In the genomic region with DNA sequence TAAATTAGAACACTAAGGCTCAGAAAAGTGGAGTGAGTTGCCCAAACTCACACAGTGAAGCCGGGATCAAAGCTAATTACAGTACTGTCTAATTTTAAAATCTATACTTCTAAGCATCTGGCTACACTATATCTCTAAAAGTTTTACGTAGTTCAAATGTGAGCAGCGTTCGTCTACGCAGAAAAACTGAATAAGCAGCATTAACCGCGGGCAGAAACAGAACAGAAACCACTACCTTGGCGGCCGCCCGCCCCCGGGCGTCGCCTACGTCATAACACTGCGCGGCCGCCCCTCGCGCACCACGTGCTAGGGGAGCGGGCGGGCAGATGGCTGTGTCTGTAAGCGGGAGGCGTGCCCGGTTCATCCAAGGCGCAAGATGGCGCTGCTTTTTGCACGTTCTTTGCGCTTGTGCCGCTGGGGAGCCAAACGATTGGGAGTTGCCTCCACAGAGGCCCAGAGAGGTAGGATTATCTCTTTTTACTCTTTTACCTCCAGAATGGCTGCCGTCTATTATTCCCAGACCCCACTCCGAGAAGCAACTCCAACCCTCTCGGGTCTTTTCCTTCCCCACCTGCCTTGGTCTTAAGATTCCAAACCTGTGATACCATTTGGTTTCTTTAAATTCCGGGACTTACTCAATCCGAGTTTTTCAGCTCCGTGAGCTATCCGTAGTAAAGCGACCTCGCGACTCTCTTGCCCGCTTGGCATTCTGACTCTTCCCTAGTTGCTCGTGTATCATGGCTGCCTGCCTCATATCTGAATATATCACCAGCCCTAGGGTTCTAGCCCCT, we compare ENCODE assay signal across 8 cellular contexts. TPM values are rescaled to one million over a fixed set of nuclear protein-coding genes. Genes with fewer than 3 reads are reported as not detected.
DNase-seq lines count a peak whose midpoint lies in the region; ATAC-seq and TF ChIP-seq lines count a peak whose summit lies in the region.

SPRYD4 (plus strand) TSS at position 363 of the 791 bp plus-strand sequence; CDS start at position 377, 14 bp downstream.

- peak; percentile 89 for ATAC-seq in GM23338
- peak; percentile 98 for ATAC-seq in activated T-helper 17 cell treated with anti-CD3 and anti-CD28 coated beads, Interleukin-2, amount 50 U/mL, for 72 hours (replicated peaks)

- H3K27me3 Mint-ChIP-seq in GM23338 (ENCODE audit: insufficient read depth, low read depth, poor library complexity) = peaks cover 6% of the 10 kb centered on the region
- H3K27me3 Mint-ChIP-seq in activated T-helper 17 cell treated with anti-CD3 and anti-CD28 coated beads, Interleukin-2, amount 50 U/mL, for 72 hours = no peaks in the 10 kb centered on the region
- H3K27me3 Mint-ChIP-seq in nephron progenitor cell (ENCODE audit: low read depth, poor library complexity) = peaks cover 8% of the 10 kb centered on the region
- H3K27me3 Mint-ChIP-seq in stimulated activated naive CD8-positive, alpha-beta T cell treated with anti-CD3 and anti-CD28 coated beads, Interleukin-15, Interleukin-2, amounts not matched to agents 100 ng/mL and 50 ng/mL, for 24 hours = no peaks in the 10 kb centered on the region

- peak within 1 kb of the TSS; percentile 97 for H3K4me2 ChIP-seq in GM23338

- H3K4me1 Mint-ChIP-seq in GM23338 = peaks cover 12% of the 10 kb centered on the region
- peaks cover 15% of the 10 kb centered on the region for H3K4me1 Mint-ChIP-seq in activated T-helper 17 cell treated with anti-CD3 and anti-CD28 coated beads, Interleukin-2, amount 50 U/mL, for 72 hours
- peaks cover 29% of the 10 kb centered on the region for H3K4me1 Mint-ChIP-seq in nephron progenitor cell
- H3K4me1 Mint-ChIP-seq in stimulated activated naive CD8-positive, alpha-beta T cell treated with anti-CD3 and anti-CD28 coated beads, Interleukin-15, Interleukin-2, amounts not matched to agents 100 ng/mL and 50 ng/mL, for 24 hours (ENCODE audit: low read depth) = peaks cover 42% of the 10 kb centered on the region

- peak within 1 kb of the TSS; percentile 99 for H3K27ac Mint-ChIP-seq in GM23338
- peak within 1 kb of the TSS; percentile 98 for H3K27ac Mint-ChIP-seq in activated T-helper 17 cell treated with anti-CD3 and anti-CD28 coated beads, Interleukin-2, amount 50 U/mL, for 72 hours
- H3K27ac Mint-ChIP-seq in nephron progenitor cell = peak within 1 kb of the TSS; percentile 95
- H3K27ac Mint-ChIP-seq in stimulated activated naive CD8-positive, alpha-beta T cell treated with anti-CD3 and anti-CD28 coated beads, Interleukin-15, Interleukin-2, amounts not matched to agents 100 ng/mL and 50 ng/mL, for 24 hours = peak within 1 kb of the TSS; percentile 100

- H3K4me3 Mint-ChIP-seq in GM23338 (peak within 1 kb of the TSS; percentile 97), nephron progenitor cell (peak within 1 kb of the TSS; percentile 99)
- H3K4me3 Mint-ChIP-seq in activated T-helper 17 cell treated with anti-CD3 and anti-CD28 coated beads, Interleukin-2, amount 50 U/mL, for 72 hours = peak within 1 kb of the TSS; percentile 97
- peak within 1 kb of the TSS; percentile 98 for H3K4me3 Mint-ChIP-seq in stimulated activated naive CD8-positive, alpha-beta T cell treated with anti-CD3 and anti-CD28 coated beads, Interleukin-15, Interleukin-2, amounts not matched to agents 100 ng/mL and 50 ng/mL, for 24 hours

- H3K36me3 ChIP-seq in GM23338 (ENCODE audit: insufficient read depth) = peaks cover 10% of the 10 kb centered on the region

- peaks cover 6% of the 10 kb centered on the region for H3K4me1 ChIP-seq in GM23338 (ENCODE audit: insufficient read depth)

- DNase-seq in Daoy (ENCODE audit: low read depth) (peak; percentile 96), GM23338 (ENCODE audit: low spot score) (peak; percentile 96), LHCN-M2 (ENCODE audit: low read depth) (peak; percentile 90), RKO (ENCODE audit: low spot score) (peak; percentile 95), fibroblast of pulmonary artery (ENCODE audit: low read depth) (peak; percentile 92), nephron progenitor cell (peak; percentile 88)

- H3K79me2 ChIP-seq in GM23338 (replicated peaks; ENCODE audit: insufficient read depth) = peaks cover 16% of the 10 kb centered on the region

- H3K9me2 ChIP-seq in GM23338 (ENCODE audit: insufficient read depth) = no peaks in the 10 kb centered on the region

- H4K20me1 ChIP-seq in GM23338 (replicated peaks; ENCODE audit: insufficient read depth) = no peaks in the 10 kb centered on the region

- H3K36me3 Mint-ChIP-seq in GM23338 (ENCODE audit: low read depth) (peaks cover 29% of the 10 kb centered on the region), nephron progenitor cell (ENCODE audit: low read depth) (peaks cover 10% of the 10 kb centered on the region)
- H3K36me3 Mint-ChIP-seq in activated T-helper 17 cell treated with anti-CD3 and anti-CD28 coated beads, Interleukin-2, amount 50 U/mL, for 72 hours (ENCODE audit: low read depth) = peaks cover 37% of the 10 kb centered on the region
- peaks cover 30% of the 10 kb centered on the region for H3K36me3 Mint-ChIP-seq in stimulated activated naive CD8-positive, alpha-beta T cell treated with anti-CD3 and anti-CD28 coated beads, Interleukin-15, Interleukin-2, amounts not matched to agents 100 ng/mL and 50 ng/mL, for 24 hours (ENCODE audit: low read depth)

- TF ChIP-seq CTCF in GM23338 (conservative IDR thresholded peaks at IDR 0.05; ENCODE audit: low read depth in 2 of 2) (peak; percentile 32 to 70; a peak in 2 of 4 replicates), fibroblast of pulmonary artery (IDR thresholded peaks at IDR 0.05; ENCODE audit: low read length, missing control alignments) (peak; percentile 14), nephron progenitor cell (IDR thresholded peaks at IDR 0.05) (no peak)

- H3K27ac ChIP-seq in GM23338 (ENCODE audit: low read depth) = peak within 1 kb of the TSS; percentile 92; the same call in 1 of the 2 replicates

- no peaks in the 10 kb centered on the region for H3K9me3 Mint-ChIP-seq in GM23338
- no peaks in the 10 kb centered on the region for H3K9me3 Mint-ChIP-seq in activated T-helper 17 cell treated with anti-CD3 and anti-CD28 coated beads, Interleukin-2, amount 50 U/mL, for 72 hours
- H3K9me3 Mint-ChIP-seq in nephron progenitor cell = no peaks in the 10 kb centered on the region
- H3K9me3 Mint-ChIP-seq in stimulated activated naive CD8-positive, alpha-beta T cell treated with anti-CD3 and anti-CD28 coated beads, Interleukin-15, Interleukin-2, amounts not matched to agents 100 ng/mL and 50 ng/mL, for 24 hours = no peaks in the 10 kb centered on the region

- peak within 1 kb of the TSS; percentile 97 for H3K4me3 ChIP-seq in GM23338
- peak within 1 kb of the TSS; percentile 100 for H3K4me3 ChIP-seq in fibroblast of pulmonary artery (replicated peaks; ENCODE audit: low read depth, low read length)

- H2AFZ ChIP-seq in GM23338 = peak within 1 kb of the TSS; percentile 90

- H3F3A ChIP-seq in GM23338 (replicated peaks; ENCODE audit: low read depth) = peaks cover 14% of the 10 kb centered on the region; the same call in 1 of the 2 replicates

- no peaks in the 10 kb centered on the region for H3K27me3 ChIP-seq in GM23338 (ENCODE audit: insufficient read depth)

RNA-seq across cellular contexts. Expression of gene SPRYD4, which starts in this region (rescaled TPM):
- 2.9 and 3.2 TPM in 2 replicates for total RNA-seq in Daoy (2014; rRNA removed; shearing (Covaris generic))
- 2.6 and 3.1 TPM in 2 replicates for total RNA-seq in GM23338 (2014; rRNA removed; shearing (Covaris generic))
- polyA plus RNA-seq in GM23338 (2016; fragmentation: Nextera tagmentation; extraction: Ambion mirVana) = 2.1 and 2.3 TPM in 2 replicates
- total RNA-seq in LHCN-M2 (2014; rRNA removed) = 2.1 and 2.6 TPM in 2 replicates
- polyA plus RNA-seq in LHCN-M2 (2012) = 1.7 TPM
- total RNA-seq in activated T-helper 17 cell treated with anti-CD3 and anti-CD28 coated beads, Interleukin-2, amount 50 U/mL, for 72 hours = 1 to 10 TPM; 3.9 to 4.2 TPM

Comparison
In these comparisons a context has a peak if more than half of its experiments do, and no peak if none do; other contexts are left out.
1. Peak in every context shown above with its lines: DNase-seq, ATAC-seq, H3K4me3 ChIP-seq and H3K27ac ChIP-seq.